ENCODE assay signal across 8 cellular contexts in genomic region chr5:150516011-150516410, GRCh38. TPM values are rescaled to one million over a fixed set of nuclear protein-coding genes. Genes with fewer than 3 reads are reported as not detected.
DNase-seq lines count a peak whose midpoint lies in the region; ATAC-seq and TF ChIP-seq lines count a peak whose summit lies in the region.

No MANE protein-coding gene starts in this region.

- H3K27me3 ChIP-seq in GM23338 (ENCODE audit: insufficient read depth) (no peaks in the 10 kb centered on the region), smooth muscle cell (ENCODE audit: low read depth) (no peaks in the 10 kb centered on the region)

- peak overlapping the region; percentile 11 for H3K9ac ChIP-seq in smooth muscle cell (ENCODE audit: low read depth)

- H3K27ac ChIP-seq in GM23338 (ENCODE audit: low read depth) (no peak overlapping the region), smooth muscle cell (ENCODE audit: low read depth) (peak overlapping the region; percentile 77)

- 0 out of 2 replicates have a peak overlapping the region, but pooled peaks have one; percentile 9 for H3K27ac Mint-ChIP-seq in GM23338

- WGBS in smooth muscle cell (ENCODE audit: low lambda C conversion rate): 30% methylated on average over 5 of the region's 5 CpGs

- H4K20me1 ChIP-seq in GM23338 (replicated peaks; ENCODE audit: insufficient read depth) (peaks cover 30% of the 10 kb centered on the region), smooth muscle cell (ENCODE audit: low read depth) (peaks cover 100% of the 10 kb centered on the region)

- ATAC-seq in GM23338: no peak
- ATAC-seq in HG03097 (IDR thresholded peaks at IDR 0.05; ENCODE audit: low FRiP score, unreplicated experiment): no peak

- H3K4me3 ChIP-seq in GM23338 (no peak overlapping the region), smooth muscle cell (no peak overlapping the region)

- H3K4me1 Mint-ChIP-seq in GM23338: peaks cover 48% of the 10 kb centered on the region

- H2AFZ ChIP-seq in GM23338 (no peak overlapping the region), smooth muscle cell (ENCODE audit: low read depth) (no peak overlapping the region)

- no peak for DNase-seq in GM23338 (ENCODE audit: low spot score)
- peak; percentile 64 for DNase-seq in amniotic epithelial cell (ENCODE audit: low read depth)
- peak; percentile 64 for DNase-seq in hepatic stellate cell (ENCODE audit: low spot score)
- no peak for DNase-seq in smooth muscle cell (lab: John Stamatoyannopoulos, UW; ENCODE audit: unreplicated experiment)
- DNase-seq in NCI-H526 treated with DMSO at 0.1 percent for 48 hours (lab: John Stamatoyannopoulos, UW): no peak
- no peak for DNase-seq in activated T-cell treated with anti-CD3 and anti-CD28 coated beads, Interleukin-2, amount 50 U/mL, for 1 hour
- no peak for DNase-seq in occipital lobe (lab: John Stamatoyannopoulos, UW)

- H3K9me3 Mint-ChIP-seq in GM23338: no peaks in the 10 kb centered on the region

- TF ChIP-seq CTCF in GM23338 (conservative IDR thresholded peaks at IDR 0.05; ENCODE audit: low read depth in 2 of 2): no peak
- no peak for TF ChIP-seq CTCF in smooth muscle cell (IDR thresholded peaks at IDR 0.05; ENCODE audit: borderline replicate concordance, insufficient read depth, poor library complexity, severe bottlenecking)

- H3K36me3 Mint-ChIP-seq in GM23338 (ENCODE audit: low read depth): peaks cover 6% of the 10 kb centered on the region; the same call in 2 of the 3 replicates

- 0 out of 2 replicates have a peak, but pooled peaks cover 6% of the 10 kb centered on the region for H3F3A ChIP-seq in GM23338 (replicated peaks; ENCODE audit: low read depth)
- peaks cover 26% of the 10 kb centered on the region for H3F3A ChIP-seq in smooth muscle cell (ENCODE audit: low read depth)

- H3K4me2 ChIP-seq in GM23338: no peak overlapping the region
- peak overlapping the region; percentile 32 for H3K4me2 ChIP-seq in smooth muscle cell

- H3K4me1 ChIP-seq in GM23338 (ENCODE audit: insufficient read depth) (peaks cover 22% of the 10 kb centered on the region), smooth muscle cell (ENCODE audit: low read depth) (peaks cover 20% of the 10 kb centered on the region)

- peaks cover 23% of the 10 kb centered on the region for H3K27me3 Mint-ChIP-seq in GM23338 (ENCODE audit: insufficient read depth, low read depth, poor library complexity)

- no peaks in the 10 kb centered on the region for H3K9me3 ChIP-seq in smooth muscle cell (replicated peaks; ENCODE audit: low read depth)

- no peaks in the 10 kb centered on the region for H3K9me2 ChIP-seq in GM23338 (ENCODE audit: insufficient read depth)

- no peaks in the 10 kb centered on the region for H3K36me3 ChIP-seq in GM23338 (ENCODE audit: insufficient read depth)
- H3K36me3 ChIP-seq in smooth muscle cell (ENCODE audit: low read depth): no peaks in the 10 kb centered on the region

- H3K79me2 ChIP-seq in GM23338 (replicated peaks; ENCODE audit: insufficient read depth): peaks cover 90% of the 10 kb centered on the region
- peaks cover 97% of the 10 kb centered on the region for H3K79me2 ChIP-seq in smooth muscle cell (ENCODE audit: low read depth)

- no peak overlapping the region for H3K4me3 Mint-ChIP-seq in GM23338

TF ChIP-seq in GM23338, 12 proteins besides CTCF, POLR2A, EP300 and RAD21 (continues in another document):
- TF ChIP-seq JUNB (IDR thresholded peaks at IDR 0.05; ENCODE audit: unreplicated experiment): no peak
- TF ChIP-seq EZH2 (IDR thresholded peaks at IDR 0.05; ENCODE audit: low read depth, unreplicated experiment): no peak
- no peak for TF ChIP-seq POLR2AphosphoS5 (IDR thresholded peaks at IDR 0.05; ENCODE audit: low read depth)
- no peak for TF ChIP-seq CREB1 (CRISPR knock-in tag; IDR thresholded peaks at IDR 0.05; ENCODE audit: low read depth)
- no peak for TF ChIP-seq EZH2phosphoT487 (IDR thresholded peaks at IDR 0.05; ENCODE audit: unreplicated experiment)
- no peak for TF ChIP-seq REST (IDR thresholded peaks at IDR 0.05; ENCODE audit: unreplicated experiment)
- TF ChIP-seq ZNF114 (CRISPR knock-in tag; IDR thresholded peaks at IDR 0.05): no peak
- no peak for TF ChIP-seq NANOG (IDR thresholded peaks at IDR 0.05; ENCODE audit: borderline replicate concordance)
- no peak for TF ChIP-seq STAT1 (IDR thresholded peaks at IDR 0.05; ENCODE audit: unreplicated experiment)
- TF ChIP-seq ZNF331 (CRISPR knock-in tag; IDR thresholded peaks at IDR 0.05; ENCODE audit: low read depth): no peak

RNA-seq across cellular contexts. Expression of gene NDST1, which starts 8.1 kb away (rescaled TPM):
- total RNA-seq in GM23338 (2014; rRNA removed; shearing (Covaris generic)): 76.6 and 85.0 TPM in 2 replicates
- polyA plus RNA-seq in GM23338 (2016; fragmentation: Nextera tagmentation; extraction: Ambion mirVana): 7.3 and 8.5 TPM in 2 replicates
- 53.0 and 64.6 TPM in 2 replicates for total RNA-seq in smooth muscle cell
- polyA plus RNA-seq in smooth muscle cell: 32.4 and 42.1 TPM in 2 replicates
- total RNA-seq in occipital lobe: 23.1 TPM

Comparison
In these comparisons a context has a peak if more than half of its experiments do, and no peak if none do; other contexts are left out.
1. DNase-seq: peak in amniotic epithelial cell (single experiment) and hepatic stellate cell (single experiment); none in GM23338 (single experiment), smooth muscle cell (single experiment), NCI-H526 treated with DMSO at 0.1 percent for 48 hours (single experiment), activated T-cell treated with anti-CD3 and anti-CD28 coated beads, Interleukin-2, amount 50 U/mL, for 1 hour (single experiment) and occipital lobe (single experiment).